ENCODE assay signal across 21 cellular contexts in the genomic region with DNA sequence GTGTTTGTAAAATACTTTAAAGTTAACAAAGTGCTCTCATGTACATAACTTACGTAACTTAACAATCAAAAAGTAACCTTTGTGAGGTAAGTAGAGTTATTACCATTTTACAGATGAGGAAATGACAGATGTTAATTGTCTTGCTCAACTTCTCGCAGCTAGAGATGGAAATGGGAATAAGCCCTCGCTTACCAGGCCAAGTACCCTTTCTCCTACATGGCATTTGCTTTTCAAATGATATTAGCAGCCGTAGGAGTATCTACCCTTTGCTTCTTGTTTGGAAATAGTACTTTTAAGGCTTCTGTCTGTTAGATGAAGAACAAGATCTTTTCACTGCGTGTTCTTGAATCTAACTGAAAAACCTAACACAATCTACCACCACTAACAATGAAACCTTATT. TPM values are rescaled to one million over a fixed set of nuclear protein-coding genes. Genes with fewer than 3 reads are reported as not detected.
"Had no signal": no experiment of that assay in that cellular context is flagged by ENCODE, and none has a peak within 500 bp of the region (broad histone marks: within the 10 kb centered on the region; RNA-seq: fewer than 3 reads in every experiment).

No MANE protein-coding gene starts in this region.

- DNase-seq: dorsolateral prefrontal cortex; effector CD4-positive, alpha-beta T cell; hypothalamus; immature natural killer cell; islet precursor cell; kidney glomerular epithelial cell; left colon; left ventricle myocardium superior; lower lobe of right lung; natural killer cell; pancreas; right lobe of liver; small intestine; stimulated activated CD4-positive, alpha-beta T cell treated with anti-CD3 and anti-CD28 coated beads, Interleukin-15, amount 100 ng/mL, for 24 hours; stimulated activated CD4-positive, alpha-beta T cell treated with anti-CD3 and anti-CD28 coated beads, Interleukin-2, amount 100 ng/mL, for 48 hours; stimulated activated naive B cell treated with anti-CD40 and anti-IgM and Interleukin-4, amounts not matched to agents 10 μg/mL and 1 μg/mL and 100 μg/mL, for 72 hours; thyroid gland; trophoblast cell had no signal

- FAIRE-seq: colon, frontal cortex, pancreas, small intestine had no signal

- H3K4me3 ChIP-seq: dorsolateral prefrontal cortex, lower lobe of right lung, pancreas, right lobe of liver, thyroid gland had no signal

- H3K36me3 ChIP-seq: pancreas, right lobe of liver, thyroid gland had no signal

- H3K4me1 ChIP-seq: pancreas, right lobe of liver had no signal

- H3K27me3 ChIP-seq: pancreas, right lobe of liver, thyroid gland had no signal

- H3K27ac ChIP-seq: dorsolateral prefrontal cortex, lower lobe of right lung, pancreas, right lobe of liver, thyroid gland had no signal

- H3K9me3 ChIP-seq: lower lobe of right lung, pancreas, right lobe of liver, thyroid gland had no signal

- ATAC-seq: left colon; left ventricle myocardium superior; natural killer cell; pancreas; right lobe of liver; stimulated activated naive B cell treated with anti-CD40 and anti-IgM and Interleukin-4, amounts not matched to agents 10 μg/mL and 1 μg/mL and 100 μg/mL, for 72 hours had no signal

RNA-seq across cellular contexts. Expression of gene STX11, which starts 15.5 kb away (rescaled TPM):
- polyA plus RNA-seq: neural cell had no signal
